Comparison of ENCODE assay signal across 30 cellular contexts in genomic region chr2:12557688-12558087, GRCh38.
"Had no signal": no experiment of that assay in that cellular context is flagged by ENCODE, and none has a peak within 500 bp of the region (broad histone marks: within the 10 kb centered on the region; RNA-seq: fewer than 3 reads in every experiment).

No MANE protein-coding gene starts in this region.

- H3K36me3 ChIP-seq: neural progenitor cell, ovary, right lobe of liver, sigmoid colon, suprapubic skin, tibial artery, transverse colon, upper lobe of right lung, uterus had no signal

- ATAC-seq: natural killer cell; psoas muscle; right cardiac atrium; stimulated activated naive CD8-positive, alpha-beta T cell treated with anti-CD3 and anti-CD28 coated beads, Interleukin-15, Interleukin-2, amounts not matched to agents 100 U/mL and 50 U/mL, for 24 hours had no signal

- H3K27me3 Mint-ChIP-seq: stimulated activated naive CD8-positive, alpha-beta T cell treated with anti-CD3 and anti-CD28 coated beads, Interleukin-15, amount 100 ng/mL, for 72 hours; type B pancreatic cell had no signal

- H3K27ac ChIP-seq: neural progenitor cell, ovary, parathyroid adenoma, psoas muscle, right lobe of liver, sigmoid colon, suprapubic skin, testis, tibial artery, transverse colon, upper lobe of right lung, uterus had no signal

- DNase-seq: natural killer cell; occipital lobe; ovary; posterior cingulate gyrus; psoas muscle; right cardiac atrium; right lobe of liver; sigmoid colon; small intestine; stimulated activated CD4-positive, alpha-beta T cell treated with anti-CD3 and anti-CD28 coated beads, Interleukin-12 subunit alpha, Interleukin-12 subunit beta, amount 100 ng/mL, for 4 hours; stimulated activated CD4-positive, alpha-beta T cell treated with anti-CD3 and anti-CD28 coated beads, Interleukin-1b, Interleukin-23, amount 100 ng/mL, for 48 hours; stimulated activated CD4-positive, alpha-beta T cell treated with anti-CD3 and anti-CD28 coated beads, Interleukin-4, amount 100 ng/mL, for 1 hour; stimulated activated CD4-positive, alpha-beta T cell treated with anti-CD3 and anti-CD28 coated beads, Interleukin-4, amount 100 ng/mL, for 4 hours; stimulated activated CD8-positive, alpha-beta memory T cell treated with anti-CD3 and anti-CD28 coated beads, Interleukin-4, amount 100 ng/mL, for 48 hours; stimulated activated naive CD4-positive, alpha-beta T cell; stimulated activated naive CD8-positive, alpha-beta T cell treated with anti-CD3 and anti-CD28 coated beads, Interleukin-15, amount 100 ng/mL, for 72 hours; stimulated activated naive CD8-positive, alpha-beta T cell treated with anti-CD3 and anti-CD28 coated beads, Interleukin-15, Interleukin-2, amounts not matched to agents 100 U/mL and 50 U/mL, for 24 hours; substantia nigra; testis; tibial artery; transverse colon; upper lobe of right lung; uterus had no signal

- H3K9ac ChIP-seq: neural progenitor cell, parathyroid adenoma had no signal

- H2AFZ ChIP-seq: neural progenitor cell had no signal

- H3K27ac Mint-ChIP-seq: neural progenitor cell; progenitor cell of endocrine pancreas; stimulated activated memory B cell treated with anti-CD40 and anti-IgM and Interleukin-4, amounts not matched to agents 10 μg/mL and 1 μg/mL and 100 μg/mL, for 72 hours; stimulated activated naive CD8-positive, alpha-beta T cell treated with anti-CD3 and anti-CD28 coated beads, Interleukin-15, amount 100 ng/mL, for 72 hours; type B pancreatic cell had no signal

- H3K4me3 Mint-ChIP-seq: natural killer cell; nephron; neural progenitor cell; stimulated activated memory B cell treated with anti-CD40 and anti-IgM and Interleukin-4, amounts not matched to agents 10 μg/mL and 1 μg/mL and 100 μg/mL, for 72 hours; type B pancreatic cell had no signal

- H3K27me3 ChIP-seq: ovary, right lobe of liver, sigmoid colon, suprapubic skin, testis, tibial artery, transverse colon, upper lobe of right lung, uterus had no signal

- H3K79me2 ChIP-seq: parathyroid adenoma had no signal

- H3K9me3 ChIP-seq: ovary, psoas muscle, right lobe of liver, sigmoid colon, suprapubic skin, testis, tibial artery, transverse colon, upper lobe of right lung, uterus had no signal

- H3K36me3 Mint-ChIP-seq: natural killer cell; neural progenitor cell; stimulated activated memory B cell treated with anti-CD40 and anti-IgM and Interleukin-4, amounts not matched to agents 10 μg/mL and 1 μg/mL and 100 μg/mL, for 72 hours; type B pancreatic cell had no signal

- H3K9me3 Mint-ChIP-seq: natural killer cell; nephron; stimulated activated memory B cell treated with anti-CD40 and anti-IgM and Interleukin-4, amounts not matched to agents 10 μg/mL and 1 μg/mL and 100 μg/mL, for 72 hours; type B pancreatic cell had no signal

- H3K4me3 ChIP-seq: neural progenitor cell, ovary, psoas muscle, right lobe of liver, sigmoid colon, suprapubic skin, testis, tibial artery, transverse colon, upper lobe of right lung, uterus had no signal

- H3K4me1 ChIP-seq: psoas muscle, right lobe of liver, testis had no signal
